ENCODE assay signal across 8 cellular contexts in genomic region chr19:1929051-1929742, GRCh38. TPM values are rescaled to one million over a fixed set of nuclear protein-coding genes. Genes with fewer than 3 reads are reported as not detected.
DNase-seq lines count a peak whose midpoint lies in the region; ATAC-seq and TF ChIP-seq lines count a peak whose summit lies in the region.

No MANE protein-coding gene starts in this region.

- H3K36me3 ChIP-seq in GM06990 (ENCODE audit: control insufficient read depth, insufficient read depth, low read length) (peaks cover 9% of the 10 kb centered on the region), fibroblast of lung (ENCODE audit: control insufficient read depth, insufficient read depth, low read length) (peaks cover 7% of the 10 kb centered on the region)

- no peaks in the 10 kb centered on the region for H3K79me2 ChIP-seq in fibroblast of lung (ENCODE audit: control insufficient read depth, insufficient read depth, low read length)

- peak overlapping the region in 1 of 2 donors; percentile 43 for H3K27ac Mint-ChIP-seq in natural killer cell treated with Interleukin-12 subunit alpha and Interleukin-12 subunit beta and Interleukin-15 and Interleukin-18, amount 100 ng/mL, for 72 hours

- no peaks in the 10 kb centered on the region for H3K9me3 Mint-ChIP-seq in activated T-cell treated with anti-CD3 and anti-CD28 coated beads, Interleukin-2, amount 50 U/mL, for 4 hours
- no peaks in the 10 kb centered on the region for H3K9me3 Mint-ChIP-seq in natural killer cell treated with Interleukin-12 subunit alpha and Interleukin-12 subunit beta and Interleukin-15 and Interleukin-18, amount 100 ng/mL, for 72 hours

- H3K4me3 ChIP-seq in GM06990 (replicated peaks; ENCODE audit: low read depth, low read length): peak overlapping the region; percentile 3
- H3K4me3 ChIP-seq in fibroblast of lung (replicated peaks in 1 of 4; ENCODE audit: control extremely low read depth in 1 of 4, insufficient read depth in 1 of 4, low read depth in 3 of 4, low read length in 4 of 4): peak overlapping the region; percentile 34 to 53 (median 41)

- H3K4me1 ChIP-seq in fibroblast of lung (ENCODE audit: control insufficient read depth, extremely low read depth, insufficient read depth, low read length): peaks cover 3% of the 10 kb centered on the region

- H3K27me3 Mint-ChIP-seq in activated T-cell treated with anti-CD3 and anti-CD28 coated beads, Interleukin-2, amount 50 U/mL, for 4 hours (ENCODE audit: low read depth): no peaks in the 10 kb centered on the region
- no peaks in the 10 kb centered on the region for H3K27me3 Mint-ChIP-seq in natural killer cell treated with Interleukin-12 subunit alpha and Interleukin-12 subunit beta and Interleukin-15 and Interleukin-18, amount 100 ng/mL, for 72 hours

- no peaks in the 10 kb centered on the region for H3K27me3 ChIP-seq in GM06990 (replicated peaks; ENCODE audit: control insufficient read depth, insufficient read depth, low read length)
- no peaks in the 10 kb centered on the region for H3K27me3 ChIP-seq in fibroblast of lung (ENCODE audit: control insufficient read depth, insufficient read depth, low read length)

- peaks cover 20% of the 10 kb centered on the region for H3K4me1 Mint-ChIP-seq in activated T-cell treated with anti-CD3 and anti-CD28 coated beads, Interleukin-2, amount 50 U/mL, for 4 hours (ENCODE audit: low read depth)
- peaks cover 9 to 18% of the 10 kb centered on the region in 2 donors for H3K4me1 Mint-ChIP-seq in natural killer cell treated with Interleukin-12 subunit alpha and Interleukin-12 subunit beta and Interleukin-15 and Interleukin-18, amount 100 ng/mL, for 72 hours (ENCODE audit: low read depth in 2 of 2)

- peak overlapping the region; percentile 43 for H2AFZ ChIP-seq in fibroblast of lung (ENCODE audit: low read length)

- H4K20me1 ChIP-seq in fibroblast of lung (ENCODE audit: control insufficient read depth, extremely low read depth, insufficient read depth, low read length): no peaks in the 10 kb centered on the region

- peak; percentile 87 for DNase-seq in GM06990 (ENCODE audit: extremely low read depth, insufficient read length)
- peak; percentile 67 for DNase-seq in HT-29 (ENCODE audit: low spot score)
- DNase-seq in OCI-M2 (lab: John Stamatoyannopoulos, UW; ENCODE audit: unreplicated experiment): peak; percentile 14
- DNase-seq in activated T-cell treated with anti-CD3 and anti-CD28 coated beads, Interleukin-2, amount 50 U/mL, for 4 hours: peak; percentile 86
- peak; percentile 48 to 65 for DNase-seq in fibroblast of lung (ENCODE audit: low read depth in 2 of 2)
- DNase-seq in natural killer cell treated with Interleukin-12 subunit alpha and Interleukin-12 subunit beta and Interleukin-15 and Interleukin-18, amount 100 ng/mL, for 72 hours (ENCODE audit: low spot score): peak; percentile 87
- DNase-seq in stimulated activated naive CD4-positive, alpha-beta T cell (lab: John Stamatoyannopoulos, UW): peak; percentile 52 to 81 (median 70)

- peak overlapping the region; percentile 76 for H3K4me3 Mint-ChIP-seq in activated T-cell treated with anti-CD3 and anti-CD28 coated beads, Interleukin-2, amount 50 U/mL, for 4 hours
- peak overlapping the region; percentile 62 for H3K4me3 Mint-ChIP-seq in natural killer cell treated with Interleukin-12 subunit alpha and Interleukin-12 subunit beta and Interleukin-15 and Interleukin-18, amount 100 ng/mL, for 72 hours

- ATAC-seq in activated T-cell treated with anti-CD3 and anti-CD28 coated beads, Interleukin-2, amount 50 U/mL, for 4 hours: peak; percentile 93 to 95
- ATAC-seq in natural killer cell treated with Interleukin-12 subunit alpha and Interleukin-12 subunit beta and Interleukin-15 and Interleukin-18, amount 100 ng/mL, for 72 hours: peak; percentile 92 to 93
- ATAC-seq in HG03460 (IDR thresholded peaks at IDR 0.05; ENCODE audit: unreplicated experiment): no peak

- no peaks in the 10 kb centered on the region for H3K36me3 Mint-ChIP-seq in activated T-cell treated with anti-CD3 and anti-CD28 coated beads, Interleukin-2, amount 50 U/mL, for 4 hours (ENCODE audit: insufficient read depth)
- H3K36me3 Mint-ChIP-seq in natural killer cell treated with Interleukin-12 subunit alpha and Interleukin-12 subunit beta and Interleukin-15 and Interleukin-18, amount 100 ng/mL, for 72 hours: no peaks in the 10 kb centered on the region

- H3K4me2 ChIP-seq in fibroblast of lung (ENCODE audit: extremely low read depth, insufficient read depth, low read length): peak overlapping the region; percentile 90

- H3K9me3 ChIP-seq in fibroblast of lung (ENCODE audit: control insufficient read depth, insufficient read depth, low read depth, low read length): no peaks in the 10 kb centered on the region

- H3K27ac ChIP-seq in fibroblast of lung (ENCODE audit: insufficient read depth, low read length): no peak overlapping the region

- peak; percentile 98 for TF ChIP-seq CTCF in GM06990 (IDR thresholded peaks at IDR 0.05; ENCODE audit: insufficient read depth, low read length, poor library complexity, severe bottlenecking)
- TF ChIP-seq CTCF in fibroblast of lung (conservative IDR thresholded peaks at IDR 0.05 in 1 of 2, IDR thresholded peaks at IDR 0.05 in 1 of 2; ENCODE audit: low read depth in 1 of 2, low read length in 2 of 2): peak; percentile 70 to 80

- no peak overlapping the region for H3K9ac ChIP-seq in fibroblast of lung (ENCODE audit: insufficient read depth, low read length)

RNA-seq across cellular contexts. Expression of gene CSNK1G2, which starts 11.8 kb away (rescaled TPM):
- 175 and 178 TPM in 2 replicates for total RNA-seq in HT-29 (2014; rRNA removed; shearing (Covaris generic))
- total RNA-seq in activated T-cell treated with anti-CD3 and anti-CD28 coated beads, Interleukin-2, amount 50 U/mL, for 4 hours: 10 to 100 TPM; 52.7 to 60.6 (median 59.0) TPM
- 50.1 and 58.6 TPM in 2 replicates for total RNA-seq in fibroblast of lung
- polyA plus RNA-seq in fibroblast of lung: 21.2 and 22.5 TPM in 2 replicates
- 43.9 and 45.2 TPM in 2 replicates for polyA plus RNA-seq in fibroblast of lung (2012)
- 39.5 and 59.7 TPM in 2 replicates for polyA minus RNA-seq in fibroblast of lung (ENCODE audit: low replicate concordance)
- total RNA-seq in natural killer cell treated with Interleukin-12 subunit alpha and Interleukin-12 subunit beta and Interleukin-15 and Interleukin-18, amount 100 ng/mL, for 72 hours: 100 to 1,000 TPM in 1 of 2 donors, 10 to 100 TPM in 1; 57.5 to 103 TPM

RNA-seq across cellular contexts. Expression of gene ADAT3, which starts 24.0 kb away (rescaled TPM):
- total RNA-seq in HT-29 (2014; rRNA removed; shearing (Covaris generic)): 3.2 and 6.9 TPM in 2 replicates
- 1 to 10 TPM; 7.3 to 7.8 (median 7.7) TPM for total RNA-seq in activated T-cell treated with anti-CD3 and anti-CD28 coated beads, Interleukin-2, amount 50 U/mL, for 4 hours
- 1.5 and 1.7 TPM in 2 replicates for total RNA-seq in fibroblast of lung
- polyA plus RNA-seq in fibroblast of lung: 0.42 and 0.61 TPM in 2 replicates
- polyA plus RNA-seq in fibroblast of lung (2012): 1.6 and 3.8 TPM in 2 replicates
- 0.33 and 1.5 TPM in 2 replicates for polyA minus RNA-seq in fibroblast of lung (ENCODE audit: low replicate concordance)
- total RNA-seq in natural killer cell treated with Interleukin-12 subunit alpha and Interleukin-12 subunit beta and Interleukin-15 and Interleukin-18, amount 100 ng/mL, for 72 hours: 10 to 100 TPM in 1 of 2 donors, 1 to 10 TPM in 1; 7.5 to 13.3 TPM

RNA-seq across cellular contexts. Expression of gene SCAMP4, which starts 24.0 kb away (rescaled TPM):
- total RNA-seq in HT-29 (2014; rRNA removed; shearing (Covaris generic)): 67.6 and 73.3 TPM in 2 replicates
- total RNA-seq in activated T-cell treated with anti-CD3 and anti-CD28 coated beads, Interleukin-2, amount 50 U/mL, for 4 hours: 10 to 100 TPM; 37.2 to 40.3 (median 39.4) TPM
- 22.1 and 29.7 TPM in 2 replicates for total RNA-seq in fibroblast of lung
- polyA plus RNA-seq in fibroblast of lung: 16.9 and 21.2 TPM in 2 replicates
- 45.1 and 47.0 TPM in 2 replicates for polyA plus RNA-seq in fibroblast of lung (2012)
- 50.1 and 59.3 TPM in 2 replicates for polyA minus RNA-seq in fibroblast of lung (ENCODE audit: low replicate concordance)
- total RNA-seq in natural killer cell treated with Interleukin-12 subunit alpha and Interleukin-12 subunit beta and Interleukin-15 and Interleukin-18, amount 100 ng/mL, for 72 hours: 10 to 100 TPM; 34.8 to 66.2 TPM

RNA-seq across cellular contexts. Expression of gene ABHD17A, which starts 43.9 kb away (rescaled TPM):
- 136 and 141 TPM in 2 replicates for total RNA-seq in HT-29 (2014; rRNA removed; shearing (Covaris generic))
- total RNA-seq in activated T-cell treated with anti-CD3 and anti-CD28 coated beads, Interleukin-2, amount 50 U/mL, for 4 hours: 100 to 1,000 TPM; 109 to 135 (median 117) TPM
- total RNA-seq in fibroblast of lung: 59.1 and 74.5 TPM in 2 replicates
- polyA plus RNA-seq in fibroblast of lung: 23.0 and 25.8 TPM in 2 replicates
- 38.3 and 53.8 TPM in 2 replicates for polyA plus RNA-seq in fibroblast of lung (2012)
- 18.9 and 29.3 TPM in 2 replicates for polyA minus RNA-seq in fibroblast of lung (ENCODE audit: low replicate concordance)
- 100 to 1,000 TPM; 127 to 132 TPM for total RNA-seq in natural killer cell treated with Interleukin-12 subunit alpha and Interleukin-12 subunit beta and Interleukin-15 and Interleukin-18, amount 100 ng/mL, for 72 hours

Comparison
In these comparisons a context has a peak if more than half of its experiments do, and no peak if none do; other contexts are left out.
1. DNase-seq: peak in every context shown above with its lines; median percentile 87 in GM06990; 87 in natural killer cell treated with Interleukin-12 subunit alpha and Interleukin-12 subunit beta and Interleukin-15 and Interleukin-18, amount 100 ng/mL, for 72 hours; 86 in activated T-cell treated with anti-CD3 and anti-CD28 coated beads, Interleukin-2, amount 50 U/mL, for 4 hours; 70 in stimulated activated naive CD4-positive, alpha-beta T cell; 67 in HT-29; 56 in fibroblast of lung; 14 in OCI-M2.